Comparison of ENCODE assay signal across 9 cellular contexts in genomic region chr22:50268655-50269113, GRCh38. TPM values are rescaled to one million over a fixed set of nuclear protein-coding genes. Genes with fewer than 3 reads are reported as not detected.
DNase-seq lines count a peak whose midpoint lies in the region; ATAC-seq and TF ChIP-seq lines count a peak whose summit lies in the region.
"Had no signal": no experiment of that assay in that cellular context is flagged by ENCODE, and none has a peak within 500 bp of the region (broad histone marks: within the 10 kb centered on the region; RNA-seq: fewer than 3 reads in every experiment).

No MANE protein-coding gene starts in this region.

- no peaks in the 10 kb centered on the region for H3K36me3 ChIP-seq in Caco-2 (ENCODE audit: control insufficient read depth, insufficient read depth, low read length)

- H3K27ac Mint-ChIP-seq in Caco-2 (ENCODE audit: unreplicated experiment), result no peak overlapping the region
- H3K27ac Mint-ChIP-seq in activated T-helper 17 cell treated with anti-CD3 and anti-CD28 coated beads, Interleukin-2, amount 50 U/mL, for 72 hours, result no peak overlapping the region
- no peak overlapping the region for H3K27ac Mint-ChIP-seq in mesothelial cell of epicardium
- no peak overlapping the region for H3K27ac Mint-ChIP-seq in nephron progenitor cell

- H3K4me1 ChIP-seq in Caco-2, result peaks cover 16% of the 10 kb centered on the region

- H3K27me3 ChIP-seq in Caco-2 (replicated peaks; ENCODE audit: control insufficient read depth, insufficient read depth, low read length), result no peaks in the 10 kb centered on the region

- H3K4me3 Mint-ChIP-seq in Caco-2 (ENCODE audit: unreplicated experiment) (peak overlapping the region; percentile 38), mesothelial cell of epicardium (peak overlapping the region; percentile 64), nephron progenitor cell (no peak overlapping the region)
- H3K4me3 Mint-ChIP-seq in activated T-helper 17 cell treated with anti-CD3 and anti-CD28 coated beads, Interleukin-2, amount 50 U/mL, for 72 hours, result peak overlapping the region; percentile 62

- POLR2A ChIA-PET in Caco-2 (lab: Charles Lee), result no interaction called here
- POLR2A ChIA-PET in GM10248 (lab: Yijun Ruan, JAX), result no interaction called here

- H3K4me1 Mint-ChIP-seq in Caco-2 (ENCODE audit: low read depth, unreplicated experiment), result no peaks in the 10 kb centered on the region
- no peaks in the 10 kb centered on the region for H3K4me1 Mint-ChIP-seq in activated T-helper 17 cell treated with anti-CD3 and anti-CD28 coated beads, Interleukin-2, amount 50 U/mL, for 72 hours
- peaks cover 19% of the 10 kb centered on the region for H3K4me1 Mint-ChIP-seq in mesothelial cell of epicardium
- peaks cover 18% of the 10 kb centered on the region for H3K4me1 Mint-ChIP-seq in nephron progenitor cell

- H3K9me3 Mint-ChIP-seq in Caco-2 (ENCODE audit: unreplicated experiment) (no peaks in the 10 kb centered on the region), mesothelial cell of epicardium (no peaks in the 10 kb centered on the region), nephron progenitor cell (no peaks in the 10 kb centered on the region)
- H3K9me3 Mint-ChIP-seq in activated T-helper 17 cell treated with anti-CD3 and anti-CD28 coated beads, Interleukin-2, amount 50 U/mL, for 72 hours, result no peaks in the 10 kb centered on the region

- CTCF ChIA-PET in Caco-2 (lab: Charles Lee), result interaction anchor here (0.6 kb wide), 1 partner anchor 18 kb away, joined by 3 read pairs; the partner anchor contains the start of gene HDAC10
- CTCF ChIA-PET in GM10248 (lab: Yijun Ruan, JAX), result interaction anchor here (1.4 to 2.1 kb wide), 2 partner anchors 73 to 257 kb away, joined by 3 to 7 read pairs; partner anchors contain the start of gene SCO2

- H3K27me3 Mint-ChIP-seq in Caco-2 (ENCODE audit: insufficient read depth, unreplicated experiment), result no peaks in the 10 kb centered on the region
- no peaks in the 10 kb centered on the region for H3K27me3 Mint-ChIP-seq in activated T-helper 17 cell treated with anti-CD3 and anti-CD28 coated beads, Interleukin-2, amount 50 U/mL, for 72 hours
- peaks cover 25% of the 10 kb centered on the region for H3K27me3 Mint-ChIP-seq in mesothelial cell of epicardium (ENCODE audit: low read depth)
- H3K27me3 Mint-ChIP-seq in nephron progenitor cell (ENCODE audit: low read depth, poor library complexity), result peaks cover 49% of the 10 kb centered on the region

- no TSS peak for BruUV-seq in Caco-2 (replicated peaks; lab: Mats Ljungman, UMichigan)

- H3K36me3 Mint-ChIP-seq in Caco-2 (ENCODE audit: insufficient read depth, unreplicated experiment) (peaks cover 17% of the 10 kb centered on the region), mesothelial cell of epicardium (peaks cover under 1% of the 10 kb centered on the region), nephron progenitor cell (ENCODE audit: low read depth) (peaks cover 2% of the 10 kb centered on the region)
- H3K36me3 Mint-ChIP-seq in activated T-helper 17 cell treated with anti-CD3 and anti-CD28 coated beads, Interleukin-2, amount 50 U/mL, for 72 hours (ENCODE audit: low read depth), result no peaks in the 10 kb centered on the region

- ATAC-seq in activated T-helper 17 cell treated with anti-CD3 and anti-CD28 coated beads, Interleukin-2, amount 50 U/mL, for 72 hours (replicated peaks), result no peak
- ATAC-seq in GM21723 (IDR thresholded peaks at IDR 0.05; ENCODE audit: unreplicated experiment), result no peak

- intact Hi-C loops in Caco-2 (cut with micrococcal nuclease; ENCODE audit: unreplicated experiment), result no loop called here

- no peak for TF ChIP-seq CTCF in C4-2B (conservative IDR thresholded peaks at IDR 0.05)
- no peak for TF ChIP-seq CTCF in Caco-2 (IDR thresholded peaks at IDR 0.05; ENCODE audit: insufficient read depth in 1 of 2, low read depth in 1 of 2, low read length in 1 of 2, severe bottlenecking in 1 of 2, unreplicated experiment in 1 of 2)
- no peak for TF ChIP-seq CTCF in mesothelial cell of epicardium (IDR thresholded peaks at IDR 0.05; ENCODE audit: unreplicated experiment)
- no peak for TF ChIP-seq CTCF in nephron progenitor cell (IDR thresholded peaks at IDR 0.05)
- no peak for TF ChIP-seq CTCF in GM10248 (IDR thresholded peaks at IDR 0.05; ENCODE audit: control extremely low read depth, extremely low read depth, low read depth, missing control alignments)

- DNase-seq in Caco-2 (no peak), mesothelial cell of epicardium (ENCODE audit: low spot score in 2 of 2, unreplicated experiment in 2 of 2) (no peak), nephron progenitor cell (no peak), GM10248 (ENCODE audit: extremely low spot score) (no peak)
- DNase-seq: cortex of kidney, NCI-H2081 treated with DMSO at 0.1 percent for 48 hours had no signal

- peak overlapping the region; percentile 67 for H3K27ac ChIP-seq in C4-2B

- no peaks in the 10 kb centered on the region for H3K9me3 ChIP-seq in Caco-2

- no peak overlapping the region for H3K4me3 ChIP-seq in Caco-2 (ENCODE audit: low read depth, low read length)

RNA-seq across cellular contexts. Expression of gene MAPK11, which starts 1.5 kb away (rescaled TPM):
- total RNA-seq in Caco-2 (2022) (1.3 and 1.4 TPM in 2 replicates), mesothelial cell of epicardium (5.9 to 8.4 TPM (median 8.3 TPM) in 3 replicates)
- total RNA-seq in activated T-helper 17 cell treated with anti-CD3 and anti-CD28 coated beads, Interleukin-2, amount 50 U/mL, for 72 hours, result 10 to 100 TPM; 20.9 to 21.7 TPM

RNA-seq across cellular contexts. Expression of gene MAPK12, which starts 7.2 kb away (rescaled TPM):
- total RNA-seq in Caco-2 (2022), result 35.6 and 37.4 TPM in 2 replicates
- total RNA-seq in activated T-helper 17 cell treated with anti-CD3 and anti-CD28 coated beads, Interleukin-2, amount 50 U/mL, for 72 hours, result 10 to 100 TPM in 1 of 2 donors, 1 to 10 TPM in 1; 5.0 to 14.8 TPM
- 55.6 to 63.3 TPM (median 57.2 TPM) in 3 replicates for total RNA-seq in mesothelial cell of epicardium

RNA-seq across cellular contexts. Expression of gene HDAC10, which starts 17.6 kb away (rescaled TPM):
- total RNA-seq in Caco-2 (2022) (61.3 and 63.5 TPM in 2 replicates), mesothelial cell of epicardium (77.6 to 81.3 TPM (median 79.5 TPM) in 3 replicates)
- 10 to 100 TPM; 66.4 to 67.5 TPM for total RNA-seq in activated T-helper 17 cell treated with anti-CD3 and anti-CD28 coated beads, Interleukin-2, amount 50 U/mL, for 72 hours

RNA-seq across cellular contexts. Expression of gene TUBGCP6, which starts 23.9 kb away (rescaled TPM):
- total RNA-seq in Caco-2 (2022), result 29.3 and 34.2 TPM in 2 replicates
- total RNA-seq in activated T-helper 17 cell treated with anti-CD3 and anti-CD28 coated beads, Interleukin-2, amount 50 U/mL, for 72 hours, result 10 to 100 TPM; 44.5 to 51.1 TPM
- 64.1 to 65.9 TPM (median 65.3 TPM) in 3 replicates for total RNA-seq in mesothelial cell of epicardium

RNA-seq across cellular contexts. Expression of gene PLXNB2, which starts 38.8 kb away (rescaled TPM):
- 260 and 262 TPM in 2 replicates for total RNA-seq in Caco-2 (2022)
- total RNA-seq in activated T-helper 17 cell treated with anti-CD3 and anti-CD28 coated beads, Interleukin-2, amount 50 U/mL, for 72 hours, result 10 to 100 TPM; 29.1 to 30.4 TPM
- total RNA-seq in mesothelial cell of epicardium, result 467 to 493 TPM (median 468 TPM) in 3 replicates
